In the genomic region with DNA sequence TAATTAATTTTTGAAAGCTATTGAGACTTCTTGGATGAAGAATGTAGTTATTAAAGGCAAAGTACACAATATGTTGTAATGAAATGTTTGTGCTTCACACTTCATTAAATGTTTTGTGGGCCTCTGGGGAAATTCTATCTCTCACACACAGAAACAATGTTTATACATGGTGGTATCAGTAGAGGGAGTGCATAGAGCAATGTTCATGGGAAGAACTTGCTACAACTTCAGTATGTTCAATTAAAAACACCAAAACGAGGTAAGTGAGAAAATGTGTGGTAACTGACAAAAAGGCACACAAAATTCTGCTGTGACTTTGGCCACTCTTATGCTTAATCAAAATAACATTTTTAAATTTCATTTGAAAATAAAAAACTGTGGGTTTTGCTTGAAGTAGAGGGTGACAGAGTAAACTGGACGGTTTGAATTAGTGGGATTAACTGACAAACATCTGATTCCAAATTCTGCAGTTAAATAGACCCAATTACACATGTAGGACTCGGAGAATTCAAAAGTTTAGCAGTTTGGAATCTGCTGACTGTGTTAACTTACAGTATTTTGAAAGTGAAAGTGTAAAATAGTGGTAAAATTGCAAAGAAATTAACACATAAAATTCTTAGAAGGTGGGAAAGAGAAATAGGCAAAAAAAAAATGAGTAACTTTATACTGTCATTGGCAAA, we compare ENCODE assay signal across 8 cellular contexts.
A peak's percentile ranks its signal among the peaks of the same experiment; 100 is the strongest.
DNase-seq lines count a peak whose midpoint lies in the region; ATAC-seq and TF ChIP-seq lines count a peak whose summit lies in the region.

No MANE protein-coding gene starts in this region.

- intact Hi-C loops in activated CD4-positive, alpha-beta T cell treated with anti-CD3 and anti-CD28 coated beads for 36 hours (cut with DNase I, micrococcal nuclease): no loop called here

- peaks cover 2% of the 10 kb centered on the region for H3K36me3 Mint-ChIP-seq in activated CD4-positive, alpha-beta T cell treated with anti-CD3 and anti-CD28 coated beads for 36 hours (ENCODE audit: low read depth)

- no peaks in the 10 kb centered on the region for H3K36me3 ChIP-seq in subcutaneous abdominal adipose tissue (ENCODE audit: control insufficient read depth in 5 of 5, insufficient read depth in 5 of 5, low read length in 5 of 5)

- H3K4me1 ChIP-seq in foreskin keratinocyte (peaks cover 6% of the 10 kb centered on the region), subcutaneous abdominal adipose tissue (ENCODE audit: control insufficient read depth in 5 of 5, insufficient read depth in 5 of 5, low read length in 5 of 5) (peaks cover 0 to 17% (median 7%) of the 10 kb centered on the region in 5 donors)

- POLR2A ChIA-PET in activated CD4-positive, alpha-beta T cell treated with anti-CD3 and anti-CD28 coated beads for 36 hours (lab: Charles Lee): no interaction called here

- H3K27ac ChIP-seq in foreskin keratinocyte: no peak overlapping the region
- peak overlapping the region; percentile 47 for H3K27ac ChIP-seq in subcutaneous abdominal adipose tissue (ENCODE audit: low read depth, low read length)

- peaks cover 12% of the 10 kb centered on the region for H3K4me1 Mint-ChIP-seq in activated CD4-positive, alpha-beta T cell treated with anti-CD3 and anti-CD28 coated beads for 36 hours

- H3K4me3 ChIP-seq in subcutaneous abdominal adipose tissue (ENCODE audit: low read depth in 1 of 5, low read length in 5 of 5): peak overlapping the region; percentile 55 to 71 (median 63)

- no peaks in the 10 kb centered on the region for H3K27me3 ChIP-seq in foreskin keratinocyte
- no peaks in the 10 kb centered on the region for H3K27me3 ChIP-seq in subcutaneous abdominal adipose tissue (ENCODE audit: control insufficient read depth in 5 of 5, insufficient read depth in 4 of 5, low read length in 5 of 5)

- H3K9me3 Mint-ChIP-seq in activated CD4-positive, alpha-beta T cell treated with anti-CD3 and anti-CD28 coated beads for 36 hours (ENCODE audit: low read depth): no peaks in the 10 kb centered on the region

- H3K4me3 Mint-ChIP-seq in activated CD4-positive, alpha-beta T cell treated with anti-CD3 and anti-CD28 coated beads for 36 hours: peak overlapping the region; percentile 63

- peak; percentile 26 for TF ChIP-seq CTCF in foreskin keratinocyte (conservative IDR thresholded peaks at IDR 0.05)

- H3K27ac Mint-ChIP-seq in activated CD4-positive, alpha-beta T cell treated with anti-CD3 and anti-CD28 coated beads for 36 hours: peak overlapping the region; percentile 77

- H3K9me3 ChIP-seq in subcutaneous abdominal adipose tissue (ENCODE audit: control insufficient read depth in 5 of 5, low read length in 5 of 5): no peaks in the 10 kb centered on the region

- H3K9ac ChIP-seq in subcutaneous abdominal adipose tissue (ENCODE audit: low read length in 5 of 5): peak overlapping the region; percentile 42 to 68 (median 63)

- H3K27me3 Mint-ChIP-seq in activated CD4-positive, alpha-beta T cell treated with anti-CD3 and anti-CD28 coated beads for 36 hours: peaks cover 6% of the 10 kb centered on the region

- no peak for DNase-seq in activated CD4-positive, alpha-beta T cell treated with anti-CD3 and anti-CD28 coated beads for 36 hours
- no peak for DNase-seq in activated CD4-positive, alpha-beta T cell treated with anti-CD3 and anti-CD28 coated beads, Interleukin-2, amount 50 U/mL, for 4 hours
- DNase-seq in SK-MEL-5 (ENCODE audit: low read depth, low spot score) (peak; percentile 24), foreskin keratinocyte (peak in 1 of 2 donors; percentile 10), GDM1 (lab: John Stamatoyannopoulos, UW) (no peak)
- no peak for DNase-seq in effector CD8-positive, alpha-beta T cell (lab: John Stamatoyannopoulos, UW)

- in situ Hi-C loops in SK-MEL-5 (cut with HindIII; ENCODE audit: low pct_unique_long_range_greater_than_20kb, low sequenced_read_pairs): no loop called here

- CTCF ChIA-PET in activated CD4-positive, alpha-beta T cell treated with anti-CD3 and anti-CD28 coated beads for 36 hours (lab: Charles Lee): interaction anchor here (0.6 kb wide), 1 partner anchor 1959 kb away, joined by 3 read pairs; a partner anchor contains a TSS

- ATAC-seq in activated CD4-positive, alpha-beta T cell treated with anti-CD3 and anti-CD28 coated beads for 36 hours: no peak
- ATAC-seq in foreskin keratinocyte: peak; percentile 41
- no peak for ATAC-seq in GM19324 (IDR thresholded peaks at IDR 0.05; ENCODE audit: low FRiP score, unreplicated experiment)
